In genomic region chr9:127451681-127452480, GRCh38 we compare ENCODE assay signal across 8 cellular contexts. TPM values are rescaled to one million over a fixed set of nuclear protein-coding genes. Genes with fewer than 3 reads are reported as not detected.
DNase-seq lines count a peak whose midpoint lies in the region; ATAC-seq, FAIRE-seq and TF ChIP-seq lines count a peak whose summit lies in the region.

No MANE protein-coding gene starts in this region.

- H3K79me2 ChIP-seq in endothelial cell of umbilical vein (ENCODE audit: control insufficient read depth, insufficient read depth, low read length) = peaks cover 34% of the 10 kb centered on the region

- ATAC-seq in HG02943 (IDR thresholded peaks at IDR 0.05; ENCODE audit: low read depth, unreplicated experiment) = peak; percentile 14

- FAIRE-seq in endothelial cell of umbilical vein (lab: Jason Lieb, UNC) = peak; percentile 46

- H3K27me3 ChIP-seq in endothelial cell of umbilical vein (ENCODE audit: control insufficient read depth in 2 of 2, insufficient read depth in 2 of 2, low read length in 2 of 2) = no peaks in the 10 kb centered on the region

- peak overlapping the region; percentile 85 for H2AFZ ChIP-seq in endothelial cell of umbilical vein (ENCODE audit: low read depth, low read length)

- H3K4me1 ChIP-seq in endothelial cell of umbilical vein (ENCODE audit: control insufficient read depth, extremely low read depth, insufficient read depth, low read length) = peaks cover 19% of the 10 kb centered on the region

- DNase-seq in NCI-H187 treated with DMSO at 0.1 percent for 48 hours (lab: John Stamatoyannopoulos, UW) (peak; percentile 1), NCI-H187 (lab: John Stamatoyannopoulos, UW) (no peak), NCI-H748 treated with DMSO at 0.1 percent for 48 hours (lab: John Stamatoyannopoulos, UW) (peak; percentile 15), endothelial cell of umbilical vein (ENCODE audit: low read depth, low spot score) (peak; percentile 65), mesothelial cell of epicardium (ENCODE audit: low spot score in 2 of 2, unreplicated experiment in 2 of 2) (no peak)
- DNase-seq in activated CD8-positive, alpha-beta memory T cell treated with anti-CD3 and anti-CD28 coated beads, Interleukin-2, amount 50 U/mL, for 4 hours = peak; percentile 54

- POLR2A ChIA-PET in endothelial cell of umbilical vein (lab: Charles Lee) = interaction anchor here (0.6 to 2.6 kb wide), 7 partner anchors 9 to 487 kb away, joined by 3 to 10 read pairs (median 3); partner anchors contain the start of gene ZNF79

- H3K4me1 Mint-ChIP-seq in mesothelial cell of epicardium = peaks cover 34% of the 10 kb centered on the region
- H3K4me1 Mint-ChIP-seq in stimulated activated naive CD8-positive, alpha-beta T cell treated with anti-CD3 and anti-CD28 coated beads, Interleukin-15, Interleukin-2, amounts not matched to agents 100 ng/mL and 50 ng/mL, for 24 hours (ENCODE audit: low read depth) = peaks cover 45% of the 10 kb centered on the region

- H3K4me3 Mint-ChIP-seq in mesothelial cell of epicardium = peak overlapping the region; percentile 96
- peak overlapping the region; percentile 97 for H3K4me3 Mint-ChIP-seq in stimulated activated naive CD8-positive, alpha-beta T cell treated with anti-CD3 and anti-CD28 coated beads, Interleukin-15, Interleukin-2, amounts not matched to agents 100 ng/mL and 50 ng/mL, for 24 hours

- peaks cover 9 to 18% of the 10 kb centered on the region in 2 experiments for H3K36me3 ChIP-seq in endothelial cell of umbilical vein (ENCODE audit: control insufficient read depth in 2 of 2, extremely low read depth in 1 of 2, insufficient read depth in 2 of 2, low read length in 2 of 2)

- H3K27me3 Mint-ChIP-seq in mesothelial cell of epicardium (ENCODE audit: low read depth) = no peaks in the 10 kb centered on the region
- no peaks in the 10 kb centered on the region for H3K27me3 Mint-ChIP-seq in stimulated activated naive CD8-positive, alpha-beta T cell treated with anti-CD3 and anti-CD28 coated beads, Interleukin-15, Interleukin-2, amounts not matched to agents 100 ng/mL and 50 ng/mL, for 24 hours

- H3K9me1 ChIP-seq in endothelial cell of umbilical vein (replicated peaks; ENCODE audit: control insufficient read depth, extremely low read depth, insufficient read depth, low read length) = no peaks in the 10 kb centered on the region

- no peaks in the 10 kb centered on the region for H4K20me1 ChIP-seq in endothelial cell of umbilical vein (replicated peaks; ENCODE audit: control insufficient read depth, extremely low read depth, insufficient read depth, low read length)

- TF ChIP-seq CTCF in endothelial cell of umbilical vein (IDR thresholded peaks at IDR 0.05; ENCODE audit: extremely low read depth in 1 of 2, insufficient read depth in 1 of 2, low read depth in 1 of 2, low read length in 2 of 2) (no peak), mesothelial cell of epicardium (IDR thresholded peaks at IDR 0.05; ENCODE audit: unreplicated experiment) (no peak)

- peak overlapping the region; percentile 88 for H3K9ac ChIP-seq in endothelial cell of umbilical vein (replicated peaks; ENCODE audit: extremely low read depth, insufficient read depth, low read length)

- intact Hi-C loops in endothelial cell of umbilical vein (cut with micrococcal nuclease) = loop anchor here (2.0 kb wide), 1 partner anchor 127 kb away; no protein-coding TSS in a partner anchor

- no peaks in the 10 kb centered on the region for H3K9me3 ChIP-seq in endothelial cell of umbilical vein (replicated peaks; ENCODE audit: control insufficient read depth, insufficient read depth, low read length)

- dilution Hi-C loops in endothelial cell of umbilical vein (cut with MboI; ENCODE audit: extremely low pct_ligation_motif_present, low sequenced_read_pairs) = no loop called here

- no peak for TF ChIP-seq POLR2A in endothelial cell of umbilical vein (IDR thresholded peaks at IDR 0.05; ENCODE audit: low read depth, low read length)

- CTCF ChIA-PET in endothelial cell of umbilical vein (lab: Charles Lee) = interaction anchor here (0.6 to 1.8 kb wide), 4 partner anchors 10 to 106 kb away, joined by 3 to 5 read pairs (median 4); partner anchors contain the start of gene ZNF79

- H3K27ac ChIP-seq in endothelial cell of umbilical vein (ENCODE audit: insufficient read depth, low read depth, low read length) = peak overlapping the region; percentile 65

- peaks cover 31% of the 10 kb centered on the region for H3K36me3 Mint-ChIP-seq in mesothelial cell of epicardium
- peaks cover 57% of the 10 kb centered on the region for H3K36me3 Mint-ChIP-seq in stimulated activated naive CD8-positive, alpha-beta T cell treated with anti-CD3 and anti-CD28 coated beads, Interleukin-15, Interleukin-2, amounts not matched to agents 100 ng/mL and 50 ng/mL, for 24 hours (ENCODE audit: low read depth)

- H3K27ac Mint-ChIP-seq in mesothelial cell of epicardium = peak overlapping the region; percentile 97
- peak overlapping the region; percentile 99 for H3K27ac Mint-ChIP-seq in stimulated activated naive CD8-positive, alpha-beta T cell treated with anti-CD3 and anti-CD28 coated beads, Interleukin-15, Interleukin-2, amounts not matched to agents 100 ng/mL and 50 ng/mL, for 24 hours

- peak overlapping the region; percentile 54 to 85 (median 60) for H3K4me3 ChIP-seq in endothelial cell of umbilical vein (replicated peaks in 1 of 3; ENCODE audit: insufficient read depth in 1 of 3, low read depth in 1 of 3, low read length in 3 of 3)

- H3K9me3 Mint-ChIP-seq in mesothelial cell of epicardium = no peaks in the 10 kb centered on the region
- no peaks in the 10 kb centered on the region for H3K9me3 Mint-ChIP-seq in stimulated activated naive CD8-positive, alpha-beta T cell treated with anti-CD3 and anti-CD28 coated beads, Interleukin-15, Interleukin-2, amounts not matched to agents 100 ng/mL and 50 ng/mL, for 24 hours

- H3K4me2 ChIP-seq in endothelial cell of umbilical vein (ENCODE audit: insufficient read depth, low read length) = peak overlapping the region; percentile 45

- TSS peak; percentile 34 for BruUV-seq in endothelial cell of umbilical vein (replicated peaks; lab: Mats Ljungman, UMichigan)

TF ChIP-seq in endothelial cell of umbilical vein, 7 proteins besides CTCF, POLR2A, EP300 and RAD21:
- TF ChIP-seq, protein P1, sequence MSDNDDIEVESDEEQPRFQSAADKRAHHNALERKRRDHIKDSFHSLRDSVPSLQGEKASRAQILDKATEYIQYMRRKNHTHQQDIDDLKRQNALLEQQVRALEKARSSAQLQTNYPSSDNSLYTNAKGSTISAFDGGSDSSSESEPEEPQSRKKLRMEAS (IDR thresholded peaks at IDR 0.05; ENCODE audit: insufficient read depth, insufficient read length) = no peak
- TF ChIP-seq JUN (IDR thresholded peaks at IDR 0.05; ENCODE audit: borderline replicate concordance, insufficient read depth, insufficient read length, low read depth) = no peak
- TF ChIP-seq MYC (IDR thresholded peaks at IDR 0.05; ENCODE audit: low read depth, low read length) = no peak
- TF ChIP-seq FOS (IDR thresholded peaks at IDR 0.05; ENCODE audit: borderline replicate concordance, insufficient read depth, low read length) = no peak
- no peak for TF ChIP-seq GATA2 (IDR thresholded peaks at IDR 0.05; ENCODE audit: insufficient read depth, insufficient read length, low read depth, low read length)
- TF ChIP-seq EZH2 (IDR thresholded peaks at IDR 0.05; ENCODE audit: borderline replicate concordance, low read depth, low read length, severe bottlenecking) = no peak

RNA-seq across cellular contexts. Expression of gene LRSAM1, which starts 0.6 kb away (rescaled TPM):
- total RNA-seq in endothelial cell of umbilical vein (18.5 and 18.9 TPM in 2 replicates), mesothelial cell of epicardium (27.1 to 28.0 TPM (median 27.4 TPM) in 3 replicates)
- polyA plus RNA-seq in endothelial cell of umbilical vein = 10.8 and 12.6 TPM in 2 replicates
- 6.9 and 8.6 TPM in 2 replicates for polyA plus RNA-seq in endothelial cell of umbilical vein (2011; cell fraction: cytosol; rRNA removed)
- 27.9 and 32.9 TPM in 2 replicates for polyA plus RNA-seq in endothelial cell of umbilical vein (2011; cell fraction: nucleus; rRNA removed)
- 12.9 and 18.9 TPM in 2 replicates for polyA plus RNA-seq in endothelial cell of umbilical vein (2012)
- 9.7 and 13.4 TPM in 2 replicates for polyA minus RNA-seq in endothelial cell of umbilical vein
- polyA minus RNA-seq in endothelial cell of umbilical vein (2011; cell fraction: cytosol; rRNA and poly(A)+ RNA removed) = 6.0 TPM
- polyA minus RNA-seq in endothelial cell of umbilical vein (2011; cell fraction: nucleus; rRNA and poly(A)+ RNA removed) = 16.4 and 17.8 TPM in 2 replicates

RNA-seq across cellular contexts. Expression of gene RPL12, which starts 0.7 kb away (rescaled TPM):
- 1,231 and 1,361 TPM in 2 replicates for total RNA-seq in endothelial cell of umbilical vein
- polyA plus RNA-seq in endothelial cell of umbilical vein = 2,140 and 3,007 TPM in 2 replicates
- polyA plus RNA-seq in endothelial cell of umbilical vein (2011; cell fraction: cytosol; rRNA removed) = 2,997 and 3,263 TPM in 2 replicates
- polyA plus RNA-seq in endothelial cell of umbilical vein (2011; cell fraction: nucleus; rRNA removed) = 604 and 667 TPM in 2 replicates
- polyA plus RNA-seq in endothelial cell of umbilical vein (2012) = 1,827 and 2,215 TPM in 2 replicates
- polyA minus RNA-seq in endothelial cell of umbilical vein = 431 and 482 TPM in 2 replicates
- 1,395 TPM for polyA minus RNA-seq in endothelial cell of umbilical vein (2011; cell fraction: cytosol; rRNA and poly(A)+ RNA removed)
- 81.6 and 96.0 TPM in 2 replicates for polyA minus RNA-seq in endothelial cell of umbilical vein (2011; cell fraction: nucleus; rRNA and poly(A)+ RNA removed)
- 1,125 to 1,180 TPM (median 1,165 TPM) in 3 replicates for total RNA-seq in mesothelial cell of epicardium

RNA-seq across cellular contexts. Expression of gene ZNF79, which starts 27.7 kb away (rescaled TPM):
- total RNA-seq in endothelial cell of umbilical vein (8.9 and 10.6 TPM in 2 replicates), mesothelial cell of epicardium (11.0 to 12.1 TPM (median 11.6 TPM) in 3 replicates)
- polyA plus RNA-seq in endothelial cell of umbilical vein = 6.1 and 6.3 TPM in 2 replicates
- 6.9 and 8.1 TPM in 2 replicates for polyA plus RNA-seq in endothelial cell of umbilical vein (2011; cell fraction: cytosol; rRNA removed)
- polyA plus RNA-seq in endothelial cell of umbilical vein (2011; cell fraction: nucleus; rRNA removed) = 20.1 and 21.6 TPM in 2 replicates
- polyA plus RNA-seq in endothelial cell of umbilical vein (2012) = 6.3 and 8.1 TPM in 2 replicates
- 13.3 and 15.3 TPM in 2 replicates for polyA minus RNA-seq in endothelial cell of umbilical vein
- 7.9 TPM for polyA minus RNA-seq in endothelial cell of umbilical vein (2011; cell fraction: cytosol; rRNA and poly(A)+ RNA removed)
- polyA minus RNA-seq in endothelial cell of umbilical vein (2011; cell fraction: nucleus; rRNA and poly(A)+ RNA removed) = 7.6 and 8.2 TPM in 2 replicates

RNA-seq across cellular contexts. Expression of gene SLC2A8, which starts 54.9 kb away (rescaled TPM):
- total RNA-seq in endothelial cell of umbilical vein (17.0 and 19.3 TPM in 2 replicates), mesothelial cell of epicardium (30.9 to 36.0 TPM (median 32.7 TPM) in 3 replicates)
- polyA plus RNA-seq in endothelial cell of umbilical vein = 26.1 and 33.5 TPM in 2 replicates
- polyA plus RNA-seq in endothelial cell of umbilical vein (2011; cell fraction: cytosol; rRNA removed) = 13.7 and 16.7 TPM in 2 replicates
- 24.4 and 33.0 TPM in 2 replicates for polyA plus RNA-seq in endothelial cell of umbilical vein (2011; cell fraction: nucleus; rRNA removed)
- 10.9 and 15.6 TPM in 2 replicates for polyA plus RNA-seq in endothelial cell of umbilical vein (2012)
- 9.5 and 15.3 TPM in 2 replicates for polyA minus RNA-seq in endothelial cell of umbilical vein
- polyA minus RNA-seq in endothelial cell of umbilical vein (2011; cell fraction: cytosol; rRNA and poly(A)+ RNA removed) = 18.9 TPM
- polyA minus RNA-seq in endothelial cell of umbilical vein (2011; cell fraction: nucleus; rRNA and poly(A)+ RNA removed) = 9.1 and 10.6 TPM in 2 replicates

Comparison
In these comparisons a context has a peak if more than half of its experiments do, and no peak if none do; other contexts are left out.
1. DNase-seq: peak in NCI-H187 treated with DMSO at 0.1 percent for 48 hours (single experiment), NCI-H748 treated with DMSO at 0.1 percent for 48 hours (single experiment), activated CD8-positive, alpha-beta memory T cell treated with anti-CD3 and anti-CD28 coated beads, Interleukin-2, amount 50 U/mL, for 4 hours (single experiment) and endothelial cell of umbilical vein (single experiment); none in NCI-H187 (0 of 2) and mesothelial cell of epicardium (0 of 2).